ENCODE assay signal across 15 cellular contexts in the genomic region with DNA sequence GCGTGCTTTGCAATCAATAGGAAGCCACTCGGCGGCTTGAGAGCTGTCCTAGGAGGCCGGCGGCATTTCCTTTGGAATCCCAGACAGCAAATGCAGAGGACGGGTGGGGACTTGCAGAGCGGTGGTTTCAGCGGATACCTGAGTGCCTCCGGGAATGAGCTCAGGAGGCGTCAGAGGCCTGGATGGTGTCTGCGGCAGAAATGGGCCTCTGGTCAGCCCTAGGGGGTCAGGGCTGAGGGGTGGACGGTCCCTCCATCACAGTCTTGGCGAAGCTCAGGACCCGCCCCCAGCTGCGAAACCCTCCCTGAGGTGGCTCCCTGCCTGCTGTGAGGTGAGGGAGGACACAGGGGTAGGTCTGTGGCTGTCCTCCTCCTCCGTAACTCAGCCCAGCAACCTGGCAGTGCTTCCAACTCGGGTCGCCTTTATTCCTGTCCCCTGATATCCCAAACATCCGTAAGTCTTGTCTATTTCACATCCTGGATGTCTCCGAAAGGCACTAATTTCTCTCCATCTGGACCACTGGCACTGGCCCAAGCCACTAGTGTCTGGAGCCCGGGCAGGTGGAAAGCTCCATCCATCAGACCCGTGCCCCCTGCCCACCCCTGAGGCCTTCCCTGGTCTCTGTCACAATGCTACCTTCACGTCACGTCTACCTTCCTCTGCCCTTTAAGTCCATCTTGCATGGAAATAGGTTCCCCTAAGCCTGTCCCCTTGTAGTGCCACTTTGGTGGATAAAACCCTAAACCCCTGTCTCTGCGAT.
"Had no signal": no experiment of that assay in that cellular context is flagged by ENCODE, and none has a peak within 500 bp of the region (broad histone marks: within the 10 kb centered on the region; RNA-seq: fewer than 3 reads in every experiment).

No MANE protein-coding gene starts in this region.

- DNase-seq: activated CD4-positive, alpha-beta memory T cell treated with anti-CD3 and anti-CD28 coated beads for 36 hours; activated CD4-positive, alpha-beta T cell treated with anti-CD3 and anti-CD28 coated beads for 4 hours; activated CD4-positive, CD25-positive, alpha-beta regulatory T cell; activated naive CD4-positive, alpha-beta T cell treated with anti-CD3 and anti-CD28 coated beads, Interleukin-2, amount 10 ng/mL, durations not matched to agents 7 days and 5 days; activated T-cell treated with anti-CD3 and anti-CD28 coated beads for 4 hours; amygdala; effector CD4-positive, alpha-beta T cell; kidney; natural killer cell; small intestine; stimulated activated CD4-positive, alpha-beta T cell treated with anti-CD3 and anti-CD28 coated beads, Interleukin-15, amount 100 ng/mL, for 24 hours; stomach; T-helper 17 cell; transverse colon had no signal

- H3K4me1 ChIP-seq: heart left ventricle, stomach, transverse colon had no signal

- H3K27ac ChIP-seq: heart left ventricle, stomach, transverse colon had no signal

- H3K4me3 ChIP-seq: heart left ventricle, stomach, transverse colon had no signal

- H3K36me3 ChIP-seq: heart left ventricle, stomach, transverse colon had no signal
